In genomic region chr19:42316223-42317211, GRCh38 we compare ENCODE assay signal across 9 cellular contexts. TPM values are rescaled to one million over a fixed set of nuclear protein-coding genes. Genes with fewer than 3 reads are reported as not detected.
DNase-seq lines count a peak whose midpoint lies in the region; ATAC-seq and TF ChIP-seq lines count a peak whose summit lies in the region.
"Had no signal": no experiment of that assay in that cellular context is flagged by ENCODE, and none has a peak within 500 bp of the region (broad histone marks: within the 10 kb centered on the region; RNA-seq: fewer than 3 reads in every experiment).

No MANE protein-coding gene starts in this region.

- TF ChIP-seq CTCF in Calu3 (IDR thresholded peaks at IDR 0.05; ENCODE audit: unreplicated experiment): no peak
- no peak for TF ChIP-seq CTCF in HEK293 (tag by site-specific recombination; IDR thresholded peaks at IDR 0.05)
- no peak for TF ChIP-seq CTCF in RWPE2 (IDR thresholded peaks at IDR 0.05; ENCODE audit: poor library complexity, severe bottlenecking)
- TF ChIP-seq CTCF in right lobe of liver (IDR thresholded peaks at IDR 0.05): no peak
- TF ChIP-seq CTCF in CD8-positive, alpha-beta T cell (IDR thresholded peaks at IDR 0.05): no peak

- H3K9me3 ChIP-seq in HEK293 (ENCODE audit: control insufficient read depth, insufficient read depth, low read depth, low read length): no peaks in the 10 kb centered on the region
- H3K9me3 ChIP-seq in RWPE2 (ENCODE audit: severe bottlenecking): no peaks in the 10 kb centered on the region
- no peaks in the 10 kb centered on the region for H3K9me3 ChIP-seq in right lobe of liver
- H3K9me3 ChIP-seq in CD8-positive, alpha-beta T cell (ENCODE audit: low read length): no peaks in the 10 kb centered on the region

- POLR2A ChIA-PET in HEK293 (lab: Yijun Ruan, JAX) (interaction anchor here (1.2 to 2.0 kb wide), 2 partner anchors 10 to 73 kb away, joined by 3 to 7 read pairs; no protein-coding TSS in a partner anchor), T-cell (lab: Charles Lee) (no interaction called here)
- POLR2A ChIA-PET in CD8-positive, alpha-beta T cell (lab: Charles Lee): interaction anchor here (0.6 kb wide), 1 partner anchor 43 kb away, joined by 3 read pairs; no protein-coding TSS in a partner anchor

- H3K4me1 Mint-ChIP-seq in Calu3 (ENCODE audit: low read depth, unreplicated experiment) (peaks cover 14% of the 10 kb centered on the region), T-cell (peaks cover 11 to 19% (median 11%) of the 10 kb centered on the region in 3 donors)
- peaks cover 20% of the 10 kb centered on the region for H3K4me1 Mint-ChIP-seq in CD8-positive, alpha-beta T cell (ENCODE audit: low read depth)

- ATAC-seq in RWPE2 (ENCODE audit: low read depth) (peak; percentile 22; the same call in 1 of the 3 replicates), right lobe of liver (peak; percentile 36 to 72 (median 55)), T-cell (replicated peaks in 1 of 4) (no peak)
- ATAC-seq in CD8-positive, alpha-beta T cell: no peak

- 13% methylated on average over 18 of the region's 28 CpGs for WGBS in right lobe of liver (ENCODE audit: insufficient coverage, low coverage, low lambda C conversion rate, missing lambda C conversion rate)

- no TSS peak for BruUV-seq in Calu3 (replicated peaks; lab: Mats Ljungman, UMichigan)

- no peak overlapping the region for H3K27ac ChIP-seq in HEK293 (ENCODE audit: extremely low read depth, low read depth, low read length)
- no peak overlapping the region for H3K27ac ChIP-seq in RWPE2 (ENCODE audit: poor library complexity, severe bottlenecking)
- no peak overlapping the region for H3K27ac ChIP-seq in right lobe of liver
- no peak overlapping the region for H3K27ac ChIP-seq in CD8-positive, alpha-beta T cell (ENCODE audit: low read depth, low read length)

- H3K9me3 Mint-ChIP-seq in Calu3 (ENCODE audit: low read depth, unreplicated experiment) (no peaks in the 10 kb centered on the region), T-cell (no peaks in the 10 kb centered on the region)
- H3K9me3 Mint-ChIP-seq in CD8-positive, alpha-beta T cell: no peaks in the 10 kb centered on the region

- CTCF ChIA-PET in Calu3 (lab: Charles Lee): interaction anchor here (0.5 kb wide), 1 partner anchor 93 kb away, joined by 12 read pairs; no protein-coding TSS in a partner anchor
- CTCF ChIA-PET in HEK293 (lab: Yijun Ruan, JAX): interaction anchor here (0.6 to 0.9 kb wide), 2 partner anchors 21 to 30 kb away, joined by 3 to 4 read pairs; no protein-coding TSS in a partner anchor
- CTCF ChIA-PET in T-cell (lab: Charles Lee): no interaction called here
- CTCF ChIA-PET in CD8-positive, alpha-beta T cell (lab: Charles Lee): interaction anchor here (0.6 kb wide), 1 partner anchor 152 kb away, joined by 4 read pairs; no protein-coding TSS in a partner anchor

- intact Hi-C loops in Calu3 (cut with micrococcal nuclease; ENCODE audit: unreplicated experiment): no loop called here
- intact Hi-C loops in right lobe of liver (cut with DNase I): no loop called here
- intact Hi-C loops in CD8-positive, alpha-beta T cell (cut with DNase I, micrococcal nuclease): no loop called here

- H3K4me3 ChIP-seq in HEK293 (ENCODE audit: low read depth, low read length): no peak overlapping the region
- H3K4me3 ChIP-seq in RWPE2 (ENCODE audit: severe bottlenecking): no peak overlapping the region
- H3K4me3 ChIP-seq in right lobe of liver: no peak overlapping the region
- no peak overlapping the region for H3K4me3 ChIP-seq in CD8-positive, alpha-beta T cell (ENCODE audit: low read depth, low read length)

- peak overlapping the region; percentile 15 for H3K27ac Mint-ChIP-seq in Calu3 (ENCODE audit: unreplicated experiment)
- no peak overlapping the region for H3K27ac Mint-ChIP-seq in T-cell
- no peak overlapping the region for H3K27ac Mint-ChIP-seq in CD8-positive, alpha-beta T cell

- H3K36me3 Mint-ChIP-seq in Calu3 (ENCODE audit: insufficient read depth, unreplicated experiment) (peaks cover 16% of the 10 kb centered on the region), T-cell (no peaks in the 10 kb centered on the region)
- H3K36me3 Mint-ChIP-seq in CD8-positive, alpha-beta T cell: no peaks in the 10 kb centered on the region

- TF ChIP-seq POLR2A in right lobe of liver (IDR thresholded peaks at IDR 0.05): no peak

- H3K27me3 ChIP-seq in RWPE2 (ENCODE audit: insufficient read depth, poor library complexity, severe bottlenecking) (no peaks in the 10 kb centered on the region), right lobe of liver (no peaks in the 10 kb centered on the region)
- H3K27me3 ChIP-seq in CD8-positive, alpha-beta T cell (ENCODE audit: insufficient read depth, low read length): peaks cover 17% of the 10 kb centered on the region

- H3K4me1 ChIP-seq in HEK293 (ENCODE audit: control insufficient read depth, insufficient read depth, low read length) (no peaks in the 10 kb centered on the region; the same call in 1 of the 2 replicates), RWPE2 (ENCODE audit: insufficient read depth, poor library complexity, severe bottlenecking) (no peaks in the 10 kb centered on the region), right lobe of liver (peaks cover 0 to 6% (median 0%) of the 10 kb centered on the region in 4 donors)
- peaks cover 15% of the 10 kb centered on the region for H3K4me1 ChIP-seq in CD8-positive, alpha-beta T cell (ENCODE audit: insufficient read depth, low read length)

- no peaks in the 10 kb centered on the region; a peak in 1 of 3 replicates for H3K36me3 ChIP-seq in HEK293 (ENCODE audit: control insufficient read depth in 2 of 2, insufficient read depth in 1 of 2, low read length in 2 of 2)
- H3K36me3 ChIP-seq in RWPE2 (ENCODE audit: low read depth): no peaks in the 10 kb centered on the region
- H3K36me3 ChIP-seq in right lobe of liver: no peaks in the 10 kb centered on the region
- no peaks in the 10 kb centered on the region for H3K36me3 ChIP-seq in CD8-positive, alpha-beta T cell (ENCODE audit: insufficient read depth, low read length)

- peak; percentile 71 for DNase-seq in Calu3
- no peak for DNase-seq in RWPE2 (ENCODE audit: low spot score)
- DNase-seq in right lobe of liver: peak in 1 of 3 donors; percentile 45
- no peak for DNase-seq in activated effector memory CD4-positive, alpha-beta T cell treated with anti-CD3 and anti-CD28 coated beads, Interleukin-2, amount 50 U/mL, for 16 hours
- no peak for DNase-seq in GM19238 (ENCODE audit: insufficient read length, low spot score)
- DNase-seq in T-cell: no peak
- DNase-seq in CD8-positive, alpha-beta T cell: no peak
- DNase-seq: NCI-H82 had no signal

- H3K4me3 Mint-ChIP-seq in Calu3 (ENCODE audit: low read depth, unreplicated experiment) (peak overlapping the region; percentile 44), T-cell (peak overlapping the region in 1 of 3 donors; percentile 21)
- no peak overlapping the region for H3K4me3 Mint-ChIP-seq in CD8-positive, alpha-beta T cell

- peaks cover 58% of the 10 kb centered on the region for H3K27me3 Mint-ChIP-seq in Calu3 (ENCODE audit: unreplicated experiment)
- H3K27me3 Mint-ChIP-seq in T-cell: peaks cover 29 to 33% of the 10 kb centered on the region in 2 donors
- H3K27me3 Mint-ChIP-seq in CD8-positive, alpha-beta T cell (ENCODE audit: low read depth): peaks cover 29% of the 10 kb centered on the region

TF ChIP-seq in HEK293, 187 proteins besides CTCF, POLR2A, EP300 and RAD21 (continues in another document):
- TF ChIP-seq PATZ1 (tag by site-specific recombination; IDR thresholded peaks at IDR 0.05): peak; percentile 30; the same call in 1 of the 2 replicates
- TF ChIP-seq KLF1 (tag by site-specific recombination; IDR thresholded peaks at IDR 0.05): 0 out of 2 replicates have a peak, but pooled peaks have one; percentile 15
- TF ChIP-seq ZNF621 (tag by site-specific recombination; IDR thresholded peaks at IDR 0.05): no peak

RNA-seq across cellular contexts. Expression of gene TMEM145, which starts 3.4 kb away (rescaled TPM):
- 1.5 and 3.1 TPM in 2 replicates for total RNA-seq in Calu3 (2022)
- under 1 TPM in 3 of 6 experiments, not detected in 3; 0.10 to 0.16 (median 0.12) TPM for total RNA-seq in right lobe of liver
- not detected for total RNA-seq in T-cell
- not detected for total RNA-seq in CD8-positive, alpha-beta T cell

RNA-seq across cellular contexts. Expression of gene MEGF8, which starts 8.9 kb away (rescaled TPM):
- total RNA-seq in Calu3 (2022): 32.0 and 35.0 TPM in 2 replicates
- 10 to 100 TPM in 1 of 6 experiments, 1 to 10 TPM in 5; 5.5 to 11.0 (median 8.7) TPM for total RNA-seq in right lobe of liver
- total RNA-seq in T-cell: 10 to 100 TPM in 2 of 5 donors, 1 to 10 TPM in 3; 5.2 to 11.4 (median 9.6) TPM
- total RNA-seq in CD8-positive, alpha-beta T cell: 1 to 10 TPM; 5.2 to 5.9 TPM

RNA-seq across cellular contexts. Expression of gene PAFAH1B3, which starts 14.1 kb away (rescaled TPM):
- total RNA-seq in Calu3 (2022) (68.3 and 72.4 TPM in 2 replicates), right lobe of liver (10 to 100 TPM in 1 of 6 experiments, 1 to 10 TPM in 5; 1.6 to 10.6 (median 5.0) TPM), T-cell (10 to 100 TPM; 15.2 to 22.2 (median 19.1) TPM)
- 10 to 100 TPM; 10.1 to 13.5 TPM for total RNA-seq in CD8-positive, alpha-beta T cell

RNA-seq across cellular contexts. Expression of gene PRR19, which starts 14.6 kb away (rescaled TPM):
- 1.7 and 2.4 TPM in 2 replicates for total RNA-seq in Calu3 (2022)
- under 1 TPM; 0.18 to 0.74 (median 0.21) TPM for total RNA-seq in right lobe of liver
- total RNA-seq in T-cell: under 1 TPM in 4 of 5 donors, not detected in 1; 0.18 to 0.35 (median 0.27) TPM
- under 1 TPM in 1 of 2 experiments, not detected in 1; 0.19 TPM for total RNA-seq in CD8-positive, alpha-beta T cell

RNA-seq across cellular contexts. Expression of gene CIC, which starts 47.5 kb away (rescaled TPM):
- 72.6 and 75.5 TPM in 2 replicates for total RNA-seq in Calu3 (2022)
- total RNA-seq in right lobe of liver: 10 to 100 TPM; 19.9 to 53.6 (median 35.2) TPM
- total RNA-seq in T-cell: 100 to 1,000 TPM in 4 of 5 donors, 10 to 100 TPM in 1; 93.9 to 110 (median 104) TPM
- 100 to 1,000 TPM; 111 to 112 TPM for total RNA-seq in CD8-positive, alpha-beta T cell

Comparison
In these comparisons a context has a peak if more than half of its experiments do, and no peak if none do; other contexts are left out.
1. ATAC-seq: peak in RWPE2 (single experiment) and right lobe of liver (4 of 4); none in T-cell (0 of 4) and CD8-positive, alpha-beta T cell (single experiment).
2. CTCF ChIA-PET loops: an anchor here in Calu3 (0.5 kb wide), HEK293 (0.6 to 0.9 kb wide) and CD8-positive, alpha-beta T cell (0.6 kb wide); none called in T-cell.
3. POLR2A ChIA-PET loops: an anchor here in HEK293 (1.2 to 2.0 kb wide) and CD8-positive, alpha-beta T cell (0.6 kb wide); none called in T-cell.